ENCODE assay signal across 8 cellular contexts in genomic region chr6:155174576-155175174, GRCh38.
DNase-seq lines count a peak whose midpoint lies in the region; ATAC-seq and TF ChIP-seq lines count a peak whose summit lies in the region.

No MANE protein-coding gene starts in this region.

- H3K36me3 ChIP-seq in spleen: no peaks in the 10 kb centered on the region

- intact Hi-C loops in spleen (cut with DNase I; ENCODE audit: low total_unique reads): loop anchor here (5.0 to 10.0 kb wide), 3 partner anchors 242 to 500 kb away; no protein-coding TSS in a partner anchor

- no peaks in the 10 kb centered on the region for H3K27me3 ChIP-seq in spleen (replicated peaks in 1 of 7)

- peak; percentile 70 for DNase-seq in AG09309 (ENCODE audit: low read depth)
- DNase-seq in NCI-H1694 (lab: John Stamatoyannopoulos, UW): peak; percentile 92
- peak; percentile 35 for DNase-seq in T follicular helper cell (ENCODE audit: low read depth)
- peak in 46 of 56 donors; percentile 5 to 81 (median 38) for DNase-seq in amygdala (lab: John Stamatoyannopoulos, UW)
- peak; percentile 75 for DNase-seq in hepatic stellate cell (ENCODE audit: low spot score)
- no peak for DNase-seq in spleen

- ATAC-seq in GM18867 (IDR thresholded peaks at IDR 0.05; ENCODE audit: unreplicated experiment) (peak; percentile 59), HG03039 (IDR thresholded peaks at IDR 0.05; ENCODE audit: unreplicated experiment) (peak; percentile 40)

- WGBS in spleen, 5 donors: 38 to 49% (median 41%) methylated on average over 11 of the region's 11 CpGs

- H3K9me3 ChIP-seq in spleen: no peaks in the 10 kb centered on the region

- TF ChIP-seq CTCF in AG09309 (IDR thresholded peaks at IDR 0.05; ENCODE audit: control insufficient read depth, insufficient read depth, low read depth, low read length, missing control alignments) (peak; percentile 75), spleen (IDR thresholded peaks at IDR 0.05 in 8 of 11, conservative IDR thresholded peaks at IDR 0.05 in 3 of 11) (peak in 10 of 11 experiments; percentile 11 to 69 (median 54))

- no peak overlapping the region for H3K27ac ChIP-seq in spleen

- no peak for TF ChIP-seq POLR2A in spleen (IDR thresholded peaks at IDR 0.05)

- peaks cover 0 to 24% (median 14%) of the 10 kb centered on the region in 6 donors for H3K4me1 ChIP-seq in spleen

- H3K4me3 ChIP-seq in AG09309 (ENCODE audit: control insufficient read depth, low read depth, low read length) (no peak overlapping the region), spleen (no peak overlapping the region)
